In genomic region chr10:101441539-101442455, GRCh38 we compare ENCODE assay signal across 8 cellular contexts.
DNase-seq lines count a peak whose midpoint lies in the region; ATAC-seq, FAIRE-seq and TF ChIP-seq lines count a peak whose summit lies in the region.

No MANE protein-coding gene starts in this region.

- H3K9me3 ChIP-seq in OCI-LY7 (ENCODE audit: low read length) (no peaks in the 10 kb centered on the region), mammary epithelial cell (replicated peaks; ENCODE audit: insufficient read depth, low read length) (no peaks in the 10 kb centered on the region)

- no peak overlapping the region for H3K27ac ChIP-seq in OCI-LY7 (ENCODE audit: low read depth, low read length, poor library complexity, severe bottlenecking)
- H3K27ac ChIP-seq in mammary epithelial cell (ENCODE audit: insufficient read depth, low read depth, low read length), result no peak overlapping the region

- no peak overlapping the region for H2AFZ ChIP-seq in OCI-LY7 (ENCODE audit: low read length)
- H2AFZ ChIP-seq in mammary epithelial cell (ENCODE audit: low read depth, low read length), result no peak overlapping the region

- no peak overlapping the region for H3K4me3 Mint-ChIP-seq in stimulated activated naive B cell treated with anti-CD40 and anti-IgM and Interleukin-4, amounts not matched to agents 10 μg/mL and 1 μg/mL and 100 μg/mL, for 72 hours

- no peaks in the 10 kb centered on the region for H3K36me3 ChIP-seq in OCI-LY7 (ENCODE audit: insufficient read depth, low read length)
- no peaks in the 10 kb centered on the region for H3K36me3 ChIP-seq in mammary epithelial cell (ENCODE audit: insufficient read depth, low read length)

- peak; percentile 86 for TF ChIP-seq CTCF in OCI-LY7 (conservative IDR thresholded peaks at IDR 0.05; ENCODE audit: low read length)
- peak; percentile 76 to 86 for TF ChIP-seq CTCF in mammary epithelial cell (conservative IDR thresholded peaks at IDR 0.05 in 1 of 2, IDR thresholded peaks at IDR 0.05 in 1 of 2; ENCODE audit: extremely low read depth in 1 of 2, insufficient read depth in 1 of 2, low read depth in 1 of 2, low read length in 2 of 2)

- H3K27me3 ChIP-seq in mammary epithelial cell (ENCODE audit: insufficient read depth, low read length), result no peaks in the 10 kb centered on the region

- H3K9me3 Mint-ChIP-seq in stimulated activated naive B cell treated with anti-CD40 and anti-IgM and Interleukin-4, amounts not matched to agents 10 μg/mL and 1 μg/mL and 100 μg/mL, for 72 hours, result no peaks in the 10 kb centered on the region

- no peak overlapping the region for H3K27ac Mint-ChIP-seq in stimulated activated naive B cell treated with anti-CD40 and anti-IgM and Interleukin-4, amounts not matched to agents 10 μg/mL and 1 μg/mL and 100 μg/mL, for 72 hours

- FAIRE-seq in islet of Langerhans (lab: Jason Lieb, UNC), result peak; percentile 79

- H3K9ac ChIP-seq in mammary epithelial cell (ENCODE audit: insufficient read depth, low read length), result no peak overlapping the region

- dilution Hi-C loops in mammary epithelial cell (cut with HindIII; ENCODE audit: low sequenced_read_pairs), result no loop called here

- intact Hi-C loops in OCI-LY7 (cut with micrococcal nuclease; ENCODE audit: unreplicated experiment) (loop anchor here (1.0 to 5.0 kb wide), 4 partner anchors 129 to 227 kb away; no protein-coding TSS in a partner anchor), mammary epithelial cell (cut with micrococcal nuclease) (loop anchor here (1.0 to 5.0 kb wide), 6 partner anchors 25 to 279 kb away; no protein-coding TSS in a partner anchor)

- 77% methylated on average over 17 of the region's 17 CpGs for WGBS in mammary epithelial cell (ENCODE audit: low coverage, missing lambda C conversion rate)

- no peaks in the 10 kb centered on the region for H3K36me3 Mint-ChIP-seq in stimulated activated naive B cell treated with anti-CD40 and anti-IgM and Interleukin-4, amounts not matched to agents 10 μg/mL and 1 μg/mL and 100 μg/mL, for 72 hours

- H3K9me2 ChIP-seq in OCI-LY7 (ENCODE audit: insufficient read depth, low read length), result no peaks in the 10 kb centered on the region

- H3K4me1 ChIP-seq in OCI-LY7 (ENCODE audit: insufficient read depth, low read length, poor library complexity, severe bottlenecking) (no peaks in the 10 kb centered on the region), mammary epithelial cell (ENCODE audit: insufficient read depth, low read length) (no peaks in the 10 kb centered on the region)

- no peak overlapping the region for H3K4me2 ChIP-seq in OCI-LY7 (ENCODE audit: low read length)
- no peak overlapping the region for H3K4me2 ChIP-seq in mammary epithelial cell (ENCODE audit: insufficient read depth, low read depth, low read length)

- POLR2A ChIA-PET in OCI-LY7 (lab: Charles Lee), result interaction anchor here (0.6 kb wide), 2 partner anchors 37 to 1736 kb away, joined by 3 to 4 read pairs; no protein-coding TSS in a partner anchor

- no peaks in the 10 kb centered on the region for H3K79me2 ChIP-seq in OCI-LY7 (ENCODE audit: insufficient read depth, low read depth, low read length)
- no peaks in the 10 kb centered on the region for H3K79me2 ChIP-seq in mammary epithelial cell (ENCODE audit: insufficient read depth, low read length)

- ATAC-seq in stimulated activated naive B cell treated with anti-CD40 and anti-IgM and Interleukin-4, amounts not matched to agents 10 μg/mL and 1 μg/mL and 100 μg/mL, for 72 hours (replicated peaks), result peak; percentile 87 to 95

- H4K20me1 ChIP-seq in OCI-LY7 (ENCODE audit: insufficient read depth, low read length) (peaks cover 4% of the 10 kb centered on the region; the same call in 1 of the 2 replicates), mammary epithelial cell (ENCODE audit: insufficient read depth, low read length) (no peaks in the 10 kb centered on the region)

- no peaks in the 10 kb centered on the region for H3K27me3 Mint-ChIP-seq in stimulated activated naive B cell treated with anti-CD40 and anti-IgM and Interleukin-4, amounts not matched to agents 10 μg/mL and 1 μg/mL and 100 μg/mL, for 72 hours

- peak; percentile 12 for DNase-seq in activated CD4-positive, alpha-beta T cell treated with anti-CD3 and anti-CD28 coated beads for 48 hours
- DNase-seq in activated CD4-positive, alpha-beta T cell treated with anti-CD3 and anti-CD28 coated beads, Interleukin-2, amount 50 U/mL, for 1 hour, result no peak
- peak; percentile 52 for DNase-seq in HuH-7 (ENCODE audit: low spot score)
- peak; percentile 68 for DNase-seq in OCI-LY7 (ENCODE audit: low spot score)
- DNase-seq in mammary epithelial cell, result peak; percentile 67
- no peak for DNase-seq in stimulated activated naive B cell treated with anti-CD40 and anti-IgM and Interleukin-4, amounts not matched to agents 10 μg/mL and 1 μg/mL and 100 μg/mL, for 72 hours
- DNase-seq in stimulated activated CD8-positive, alpha-beta memory T cell treated with anti-CD3 and anti-CD28 coated beads, Interleukin-4, amount 100 ng/mL, for 48 hours, result no peak

- CTCF ChIA-PET in OCI-LY7 (lab: Charles Lee; ENCODE audit: unreplicated experiment), result interaction anchor here (0.5 to 1.5 kb wide), 3 partner anchors 87 to 228 kb away, joined by 3 to 4 read pairs (median 3); no protein-coding TSS in a partner anchor
- CTCF ChIA-PET in mammary epithelial cell (lab: Charles Lee; ENCODE audit: low non-redundant PET), result interaction anchor here (0.6 kb wide), 2 partner anchors 140 to 392 kb away, joined by 8 to 10 read pairs; no protein-coding TSS in a partner anchor

- BruUV-seq in OCI-LY7 (replicated peaks; lab: Mats Ljungman, UMichigan), result no TSS peak
- no TSS peak for BruUV-seq in mammary epithelial cell (replicated peaks; lab: Mats Ljungman, UMichigan)

- in situ Hi-C loops in mammary epithelial cell (cut with MboI; ENCODE audit: low sequenced_read_pairs in 2 of 2), result loop anchor here in 1 of 2 donors (5.0 kb wide), 1 partner anchor 139 kb away; no protein-coding TSS in a partner anchor

- H3K4me1 Mint-ChIP-seq in stimulated activated naive B cell treated with anti-CD40 and anti-IgM and Interleukin-4, amounts not matched to agents 10 μg/mL and 1 μg/mL and 100 μg/mL, for 72 hours, result peaks cover 2 to 6% of the 10 kb centered on the region in 2 donors

- H3K4me3 ChIP-seq in OCI-LY7 (ENCODE audit: low read depth, low read length, poor library complexity, severe bottlenecking) (no peak overlapping the region), mammary epithelial cell (replicated peaks in 1 of 3; ENCODE audit: insufficient read depth in 1 of 3, low read depth in 2 of 3, low read length in 3 of 3) (no peak overlapping the region)

Comparison
In these comparisons a context has a peak if more than half of its experiments do, and no peak if none do; other contexts are left out.
1. DNase-seq: peak in activated CD4-positive, alpha-beta T cell treated with anti-CD3 and anti-CD28 coated beads for 48 hours (single experiment), HuH-7 (single experiment), OCI-LY7 (single experiment) and mammary epithelial cell (single experiment); none in activated CD4-positive, alpha-beta T cell treated with anti-CD3 and anti-CD28 coated beads, Interleukin-2, amount 50 U/mL, for 1 hour (single experiment), stimulated activated naive B cell treated with anti-CD40 and anti-IgM and Interleukin-4, amounts not matched to agents 10 μg/mL and 1 μg/mL and 100 μg/mL, for 72 hours (single experiment) and stimulated activated CD8-positive, alpha-beta memory T cell treated with anti-CD3 and anti-CD28 coated beads, Interleukin-4, amount 100 ng/mL, for 48 hours (single experiment).